16 cellular contexts compared by ENCODE assay signal in the genomic region with DNA sequence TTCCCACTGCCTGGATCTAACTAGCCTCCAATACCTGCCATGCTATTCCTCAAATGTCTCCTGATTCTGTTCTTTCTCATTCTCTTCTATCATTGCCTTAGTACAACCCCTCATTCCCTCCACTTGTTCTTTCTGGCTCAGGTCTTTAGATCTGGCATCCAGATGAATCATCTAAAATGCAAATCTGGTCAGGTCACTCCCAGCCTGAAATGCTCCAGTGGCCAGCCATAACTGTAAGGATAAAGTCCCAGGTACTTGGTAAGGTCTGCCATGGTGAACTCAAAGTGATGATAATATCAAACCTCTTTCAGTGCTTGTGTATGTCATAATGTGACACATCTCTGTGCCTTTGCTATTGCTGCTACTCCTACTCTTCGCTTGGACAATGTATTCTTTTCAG. TPM values are rescaled to one million over a fixed set of nuclear protein-coding genes. Genes with fewer than 3 reads are reported as not detected.
DNase-seq lines count a peak whose midpoint lies in the region; ATAC-seq, FAIRE-seq and TF ChIP-seq lines count a peak whose summit lies in the region.
"Had no signal": no experiment of that assay in that cellular context is flagged by ENCODE, and none has a peak within 500 bp of the region (broad histone marks: within the 10 kb centered on the region; RNA-seq: fewer than 3 reads in every experiment).

No MANE protein-coding gene starts in this region.

- H3K4me1 ChIP-seq in HepG2 (ENCODE audit: insufficient read depth, low read length), result peaks cover 24% of the 10 kb centered on the region
- peaks cover 0 to 10% (median 5%) of the 10 kb centered on the region in 4 donors for H3K4me1 ChIP-seq in right lobe of liver
- H3K4me1 ChIP-seq in kidney (ENCODE audit: control insufficient read depth in 1 of 2, insufficient read depth in 1 of 2, low read depth in 1 of 2, low read length in 2 of 2), result peaks cover 2 to 5% of the 10 kb centered on the region in 2 donors

- H3K27me3 ChIP-seq in HepG2 (ENCODE audit: control insufficient read depth in 1 of 2, insufficient read depth in 2 of 2, low read length in 2 of 2) (no peaks in the 10 kb centered on the region; a peak in 2 of 5 replicates), right lobe of liver (no peaks in the 10 kb centered on the region)
- H3K27me3 ChIP-seq: BLaER1 treated with 17β-estradiol and CSF1 and Interleukin-3, amounts not matched to agents 10 nM and 100 nM had no signal

- CTCF ChIA-PET in HepG2 (lab: Yijun Ruan, JAX; ENCODE audit: low intra/inter-chr PET ratio, low total read pairs), result no interaction called here

- H3K79me2 ChIP-seq in HepG2 (ENCODE audit: insufficient read depth, low read length), result peaks cover 18% of the 10 kb centered on the region

- POLR2A ChIA-PET in HepG2 (lab: Yijun Ruan, JAX), result interaction anchor here (1.4 kb wide), 1 partner anchor 24 kb away, joined by 4 read pairs; a partner anchor contains a TSS

- DNase-seq in HepG2 (ENCODE audit: low spot score), result no peak
- no peak for DNase-seq in right lobe of liver
- DNase-seq in astrocyte of the hippocampus (ENCODE audit: low read depth, low spot score), result peak; percentile 5
- DNase-seq in kidney glomerular epithelial cell (lab: John Stamatoyannopoulos, UW), result peak; percentile 9
- DNase-seq in G401 (ENCODE audit: low spot score), result no peak
- DNase-seq in kidney, result no peak
- no peak for DNase-seq in stimulated activated CD8-positive, alpha-beta memory T cell treated with anti-CD3 and anti-CD28 coated beads, Interleukin-4, amount 100 ng/mL, for 48 hours
- DNase-seq: ACHN; CD4-positive, alpha-beta T cell; DMS153; H9 had no signal

- H3K27ac ChIP-seq in HepG2 (ENCODE audit: extremely low read length, insufficient read depth, low read length) (no peak overlapping the region), right lobe of liver (no peak overlapping the region), kidney (ENCODE audit: low read depth in 2 of 2, low read length in 2 of 2) (no peak overlapping the region)
- H3K27ac ChIP-seq: BLaER1 treated with 17β-estradiol and CSF1 and Interleukin-3, amounts not matched to agents 10 nM and 100 nM had no signal

- 0% methylated on average over 1 of the region's 1 CpG for WGBS in HepG2 (ENCODE audit: low lambda C conversion rate)
- 12% methylated on average over 1 of the region's 1 CpG for whole genome bisulfite sequencing in right lobe of liver (ENCODE audit: insufficient coverage, low coverage, low lambda C conversion rate, missing lambda C conversion rate)

- no peak overlapping the region for H2AFZ ChIP-seq in HepG2 (ENCODE audit: low read length)
- H2AFZ ChIP-seq: GM23338 had no signal

- intact Hi-C loops in HepG2 (cut with micrococcal nuclease; ENCODE audit: unreplicated experiment) (loop anchor here (5.0 kb wide), 1 partner anchor 169 kb away; no protein-coding TSS in a partner anchor), right lobe of liver (cut with DNase I) (no loop called here), kidney (cut with DNase I) (no loop called here)

- H3K4me3 ChIP-seq in HepG2 (replicated peaks in 1 of 3; ENCODE audit: insufficient read depth in 1 of 3, low read depth in 2 of 3, low read length in 3 of 3) (no peak overlapping the region), right lobe of liver (no peak overlapping the region), kidney (ENCODE audit: low read length in 2 of 2) (no peak overlapping the region)
- H3K4me3 ChIP-seq: BLaER1 treated with 17β-estradiol and CSF1 and Interleukin-3, amounts not matched to agents 10 nM and 100 nM; GM23338 had no signal

- ATAC-seq in HepG2 (no peak), right lobe of liver (no peak)
- ATAC-seq: GM23338 had no signal

- FAIRE-seq in HepG2 (lab: Jason Lieb, UNC) (peak; percentile 4), kidney (lab: Jason Lieb, UNC) (no peak)
- FAIRE-seq: D721Med, GM18507, HTR-8/SVneo had no signal

- no peak for TF ChIP-seq POLR2A in HepG2 (IDR thresholded peaks at IDR 0.05; ENCODE audit: insufficient read depth in 1 of 2, low read depth in 2 of 2, low read length in 2 of 2)
- no peak for TF ChIP-seq POLR2A in right lobe of liver (IDR thresholded peaks at IDR 0.05)

- no TSS peak for BruUV-seq in HepG2 (replicated peaks; lab: Mats Ljungman, UMichigan)

- H3K9me3 ChIP-seq in HepG2 (ENCODE audit: low read length) (peaks cover 5% of the 10 kb centered on the region; the same call in 1 of the 2 replicates), right lobe of liver (no peaks in the 10 kb centered on the region), kidney (ENCODE audit: control insufficient read depth in 1 of 2, low read length in 2 of 2) (no peaks in the 10 kb centered on the region)

- H4K20me1 ChIP-seq in HepG2 (ENCODE audit: insufficient read depth, low read length), result no peaks in the 10 kb centered on the region

- peak overlapping the region; percentile 33 for H3K4me2 ChIP-seq in HepG2 (ENCODE audit: low read depth, low read length)
- H3K4me2 ChIP-seq: BLaER1 treated with 17β-estradiol and CSF1 and Interleukin-3, amounts not matched to agents 10 nM and 100 nM; GM23338 had no signal

- TF ChIP-seq CTCF in HepG2 (CRISPR knock-in tag; IDR thresholded peaks at IDR 0.05) (no peak), right lobe of liver (IDR thresholded peaks at IDR 0.05) (no peak), kidney (IDR thresholded peaks at IDR 0.05; ENCODE audit: borderline replicate concordance, extremely low read depth, insufficient read depth) (no peak)

- in situ Hi-C loops in HepG2 (cut with HindIII; ENCODE audit: extremely low pct_ligation_motif_present, low pct_unique_long_range_greater_than_20kb) (no loop called here), G401 (cut with HindIII; ENCODE audit: low sequenced_read_pairs) (no loop called here)

- H3K9ac ChIP-seq in HepG2 (ENCODE audit: insufficient read depth, low read depth, low read length) (no peak overlapping the region), kidney (ENCODE audit: low read length in 2 of 2) (no peak overlapping the region)
- H3K9ac ChIP-seq: BLaER1 treated with 17β-estradiol and CSF1 and Interleukin-3, amounts not matched to agents 10 nM and 100 nM had no signal

- TF ChIP-seq EP300 in HepG2 (IDR thresholded peaks at IDR 0.05; ENCODE audit: low read depth in 2 of 2, low read length in 2 of 2), result no peak
- no peak for TF ChIP-seq EP300 in HepG2 (CRISPR knock-in tag; IDR thresholded peaks at IDR 0.05; ENCODE audit: borderline replicate concordance)

- no peak for TF ChIP-seq RAD21 in HepG2 (CRISPR knock-in tag; IDR thresholded peaks at IDR 0.05)

- peaks cover under 1 to 1% of the 10 kb centered on the region in 2 experiments; a peak in 3 of 5 replicates for H3K36me3 ChIP-seq in HepG2 (replicated peaks in 1 of 2; ENCODE audit: control insufficient read depth in 1 of 2, insufficient read depth in 2 of 2, low read length in 2 of 2)
- peaks cover 0 to under 1% (median 0%) of the 10 kb centered on the region in 4 donors for H3K36me3 ChIP-seq in right lobe of liver
- H3K36me3 ChIP-seq in kidney (ENCODE audit: control insufficient read depth in 1 of 2, insufficient read depth in 2 of 2, low read length in 2 of 2), result no peaks in the 10 kb centered on the region

RNA-seq across cellular contexts. Expression of a gene that starts 2.9 kb away (rescaled TPM):
- 54.6 and 80.8 TPM in 2 replicates for total RNA-seq in HepG2 (2016; rRNA removed; fragmentation: Illumina TruSeq; extraction: Trizol)
- 13.0 and 15.2 TPM in 2 replicates for total RNA-seq in HepG2 (2016; cell fraction: cytosol; rRNA removed; fragmentation: Illumina TruSeq; extraction: Trizol; ENCODE audit: low read depth)
- 59.4 and 85.2 TPM in 2 replicates for total RNA-seq in HepG2 (2016; cell fraction: insoluble cytoplasmic fraction; rRNA removed; fragmentation: Illumina TruSeq; extraction: Trizol)
- total RNA-seq in HepG2 (2016; cell fraction: membrane; rRNA removed; fragmentation: Illumina TruSeq; extraction: Trizol), result 21.7 and 25.5 TPM in 2 replicates
- total RNA-seq in HepG2 (2016; cell fraction: nucleus; rRNA removed; fragmentation: Illumina TruSeq; extraction: Trizol), result 45.4 and 52.3 TPM in 2 replicates
- 36.4 and 49.8 TPM in 2 replicates for polyA plus RNA-seq in HepG2 (2011; rRNA removed)
- 26.3 and 29.3 TPM in 2 replicates for polyA plus RNA-seq in HepG2 (2011; cell fraction: cytosol; rRNA removed)
- 27.6 and 33.0 TPM in 2 replicates for polyA plus RNA-seq in HepG2 (2011; cell fraction: nucleus; rRNA removed)
- polyA plus RNA-seq in HepG2 (2012), result 40.3 and 60.6 TPM in 2 replicates
- polyA plus RNA-seq in HepG2 (2016; cell fraction: cytosol; fragmentation: Illumina TruSeq; extraction: Trizol; ENCODE audit: low read depth), result 9.1 and 11.0 TPM in 2 replicates
- 115 and 135 TPM in 2 replicates for polyA plus RNA-seq in HepG2 (2016; cell fraction: insoluble cytoplasmic fraction; fragmentation: Illumina TruSeq; extraction: Trizol; ENCODE audit: low read depth)
- 21.0 and 25.0 TPM in 2 replicates for polyA plus RNA-seq in HepG2 (2016; cell fraction: membrane; fragmentation: Illumina TruSeq; extraction: Trizol; ENCODE audit: low read depth)
- polyA plus RNA-seq in HepG2 (2016; cell fraction: nucleus; fragmentation: Illumina TruSeq; extraction: Trizol; ENCODE audit: insufficient read depth, low read depth), result 62.9 and 71.3 TPM in 2 replicates
- polyA minus RNA-seq in HepG2 (2011; rRNA and poly(A)+ RNA removed; ENCODE audit: low replicate concordance), result 4.8 and 7.2 TPM in 2 replicates
- 23.3 and 24.0 TPM in 2 replicates for polyA minus RNA-seq in HepG2 (2011; cell fraction: cytosol; rRNA and poly(A)+ RNA removed)
- 32.4 and 45.5 TPM in 2 replicates for polyA minus RNA-seq in HepG2 (2011; cell fraction: nucleus; rRNA and poly(A)+ RNA removed)
- 10 to 100 TPM; 12.1 to 37.7 (median 17.2) TPM for total RNA-seq in right lobe of liver
- 51.7 and 63.0 TPM in 2 replicates for total RNA-seq in G401 (2014; rRNA removed; shearing (Covaris generic))
- 42.6 TPM for total RNA-seq in kidney
- polyA plus RNA-seq in kidney (ENCODE audit: insufficient read depth, low read depth, low replicate concordance), result 33.6 TPM

RNA-seq across cellular contexts. Expression of a gene that starts 24.0 kb away (rescaled TPM):
- total RNA-seq in HepG2 (2016; rRNA removed; fragmentation: Illumina TruSeq; extraction: Trizol) (6.4 and 7.7 TPM in 2 replicates), right lobe of liver (10 to 100 TPM in 1 of 6 experiments, 1 to 10 TPM in 5; 3.5 to 13.1 (median 4.3) TPM), kidney (13.3 TPM)
- 0.61 and 2.0 TPM in 2 replicates for total RNA-seq in HepG2 (2016; cell fraction: cytosol; rRNA removed; fragmentation: Illumina TruSeq; extraction: Trizol; ENCODE audit: low read depth)
- total RNA-seq in HepG2 (2016; cell fraction: insoluble cytoplasmic fraction; rRNA removed; fragmentation: Illumina TruSeq; extraction: Trizol), result 6.1 and 7.8 TPM in 2 replicates
- 3.1 and 3.6 TPM in 2 replicates for total RNA-seq in HepG2 (2016; cell fraction: membrane; rRNA removed; fragmentation: Illumina TruSeq; extraction: Trizol)
- total RNA-seq in HepG2 (2016; cell fraction: nucleus; rRNA removed; fragmentation: Illumina TruSeq; extraction: Trizol), result 11.9 and 13.4 TPM in 2 replicates
- polyA plus RNA-seq in HepG2 (2011; rRNA removed) (12.0 and 14.9 TPM in 2 replicates), kidney (ENCODE audit: insufficient read depth, low read depth, low replicate concordance) (4.9 TPM)
- polyA plus RNA-seq in HepG2 (2011; cell fraction: cytosol; rRNA removed), result 5.2 and 7.3 TPM in 2 replicates
- 15.4 and 18.9 TPM in 2 replicates for polyA plus RNA-seq in HepG2 (2011; cell fraction: nucleus; rRNA removed)
- polyA plus RNA-seq in HepG2 (2012), result 6.1 and 8.3 TPM in 2 replicates
- polyA plus RNA-seq in HepG2 (2016; cell fraction: cytosol; fragmentation: Illumina TruSeq; extraction: Trizol; ENCODE audit: low read depth), result 0.19 and 0.38 TPM in 2 replicates
- polyA plus RNA-seq in HepG2 (2016; cell fraction: insoluble cytoplasmic fraction; fragmentation: Illumina TruSeq; extraction: Trizol; ENCODE audit: low read depth), result 5.4 and 6.9 TPM in 2 replicates
- 1.2 and 1.5 TPM in 2 replicates for polyA plus RNA-seq in HepG2 (2016; cell fraction: membrane; fragmentation: Illumina TruSeq; extraction: Trizol; ENCODE audit: low read depth)
- 14.2 and 17.0 TPM in 2 replicates for polyA plus RNA-seq in HepG2 (2016; cell fraction: nucleus; fragmentation: Illumina TruSeq; extraction: Trizol; ENCODE audit: insufficient read depth, low read depth)
- 5.8 and 5.9 TPM in 2 replicates for polyA minus RNA-seq in HepG2 (2011; rRNA and poly(A)+ RNA removed; ENCODE audit: low replicate concordance)
- 7.4 and 8.8 TPM in 2 replicates for polyA minus RNA-seq in HepG2 (2011; cell fraction: cytosol; rRNA and poly(A)+ RNA removed)
- 22.0 and 25.4 TPM in 2 replicates for polyA minus RNA-seq in HepG2 (2011; cell fraction: nucleus; rRNA and poly(A)+ RNA removed)
- 4.8 and 5.2 TPM in 2 replicates for total RNA-seq in G401 (2014; rRNA removed; shearing (Covaris generic))

Comparison
In these comparisons a context has a peak if more than half of its experiments do, and no peak if none do; other contexts are left out.
1. DNase-seq: peak in astrocyte of the hippocampus (single experiment) and kidney glomerular epithelial cell (single experiment); none in HepG2 (single experiment), right lobe of liver (0 of 3), G401 (single experiment), kidney (single experiment) and stimulated activated CD8-positive, alpha-beta memory T cell treated with anti-CD3 and anti-CD28 coated beads, Interleukin-4, amount 100 ng/mL, for 48 hours (single experiment).